1 cellular context compared by ENCODE assay signal in the genomic region with DNA sequence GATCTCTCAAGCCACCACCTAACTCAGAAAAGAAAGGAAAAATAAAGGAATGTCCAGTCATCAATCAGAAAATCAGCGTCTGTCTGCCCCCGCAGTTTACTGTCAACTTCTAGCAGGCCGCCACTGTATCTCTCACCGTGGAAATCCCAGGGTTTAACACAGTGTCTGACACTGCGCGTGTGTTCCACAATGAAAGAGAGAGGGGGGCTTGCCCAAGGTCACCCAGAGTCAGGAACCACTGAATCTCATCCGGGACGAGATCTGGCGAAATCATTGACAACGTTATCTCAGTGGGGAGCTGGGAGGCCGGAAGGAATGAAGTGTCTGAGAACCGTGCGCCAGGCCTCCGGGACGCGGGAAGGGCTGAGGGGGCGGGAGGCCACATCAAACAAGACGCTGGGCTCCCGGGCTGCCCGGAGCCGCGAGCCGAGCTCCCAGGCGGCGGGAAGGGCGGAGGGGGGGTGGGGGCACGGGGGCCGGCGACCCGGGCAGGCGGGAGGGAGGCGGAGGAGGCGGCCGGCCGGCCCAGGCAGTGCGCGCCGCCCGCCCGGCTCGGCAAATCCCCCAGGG.
A peak's percentile ranks its signal among the peaks of the same experiment; 100 is the strongest.
TF ChIP-seq lines count a peak whose summit lies in the region.

No MANE protein-coding gene starts in this region.

TF ChIP-seq in HepG2, 621 proteins besides CTCF, POLR2A, EP300 and RAD21 (continued from another document and continues in another):
- TF ChIP-seq ATAD3A (CRISPR knock-in tag; IDR thresholded peaks at IDR 0.05), result no peak
- TF ChIP-seq, protein P1, sequence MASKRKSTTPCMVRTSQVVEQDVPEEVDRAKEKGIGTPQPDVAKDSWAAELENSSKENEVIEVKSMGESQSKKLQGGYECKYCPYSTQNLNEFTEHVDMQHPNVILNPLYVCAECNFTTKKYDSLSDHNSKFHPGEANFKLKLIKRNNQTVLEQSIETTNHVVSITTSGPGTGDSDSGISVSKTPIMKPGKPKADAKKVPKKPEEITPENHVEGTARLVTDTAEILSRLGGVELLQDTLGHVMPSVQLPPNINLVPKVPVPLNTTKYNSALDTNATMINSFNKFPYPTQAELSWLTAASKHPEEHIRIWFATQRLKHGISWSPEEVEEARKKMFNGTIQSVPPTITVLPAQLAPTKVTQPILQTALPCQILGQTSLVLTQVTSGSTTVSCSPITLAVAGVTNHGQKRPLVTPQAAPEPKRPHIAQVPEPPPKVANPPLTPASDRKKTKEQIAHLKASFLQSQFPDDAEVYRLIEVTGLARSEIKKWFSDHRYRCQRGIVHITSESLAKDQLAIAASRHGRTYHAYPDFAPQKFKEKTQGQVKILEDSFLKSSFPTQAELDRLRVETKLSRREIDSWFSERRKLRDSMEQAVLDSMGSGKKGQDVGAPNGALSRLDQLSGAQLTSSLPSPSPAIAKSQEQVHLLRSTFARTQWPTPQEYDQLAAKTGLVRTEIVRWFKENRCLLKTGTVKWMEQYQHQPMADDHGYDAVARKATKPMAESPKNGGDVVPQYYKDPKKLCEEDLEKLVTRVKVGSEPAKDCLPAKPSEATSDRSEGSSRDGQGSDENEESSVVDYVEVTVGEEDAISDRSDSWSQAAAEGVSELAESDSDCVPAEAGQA (IDR thresholded peaks at IDR 0.05; ENCODE audit: low read depth), result no peak
- TF ChIP-seq, protein P1 (CRISPR knock-in tag; IDR thresholded peaks at IDR 0.05; ENCODE audit: borderline replicate concordance), result no peak
- no peak for TF ChIP-seq TCF7L2 (IDR thresholded peaks at IDR 0.05; ENCODE audit: low read depth, low read length)
- TF ChIP-seq RNF2 (conservative IDR thresholded peaks at IDR 0.05; ENCODE audit: low read depth), result 0 out of 2 replicates have a peak, but pooled peaks have one; percentile 34
- TF ChIP-seq, protein P2, sequence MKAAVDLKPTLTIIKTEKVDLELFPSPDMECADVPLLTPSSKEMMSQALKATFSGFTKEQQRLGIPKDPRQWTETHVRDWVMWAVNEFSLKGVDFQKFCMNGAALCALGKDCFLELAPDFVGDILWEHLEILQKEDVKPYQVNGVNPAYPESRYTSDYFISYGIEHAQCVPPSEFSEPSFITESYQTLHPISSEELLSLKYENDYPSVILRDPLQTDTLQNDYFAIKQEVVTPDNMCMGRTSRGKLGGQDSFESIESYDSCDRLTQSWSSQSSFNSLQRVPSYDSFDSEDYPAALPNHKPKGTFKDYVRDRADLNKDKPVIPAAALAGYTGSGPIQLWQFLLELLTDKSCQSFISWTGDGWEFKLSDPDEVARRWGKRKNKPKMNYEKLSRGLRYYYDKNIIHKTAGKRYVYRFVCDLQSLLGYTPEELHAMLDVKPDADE (CRISPR knock-in tag; IDR thresholded peaks at IDR 0.05), result no peak
- no peak for TF ChIP-seq HNRNPUL1 (IDR thresholded peaks at IDR 0.05; ENCODE audit: low read depth, low read length)
- TF ChIP-seq MTA1 (CRISPR knock-in tag; IDR thresholded peaks at IDR 0.05; ENCODE audit: borderline replicate concordance), result no peak
- TF ChIP-seq ZNF383 (CRISPR knock-in tag; IDR thresholded peaks at IDR 0.05; ENCODE audit: borderline replicate concordance), result no peak
- TF ChIP-seq, protein P3, sequence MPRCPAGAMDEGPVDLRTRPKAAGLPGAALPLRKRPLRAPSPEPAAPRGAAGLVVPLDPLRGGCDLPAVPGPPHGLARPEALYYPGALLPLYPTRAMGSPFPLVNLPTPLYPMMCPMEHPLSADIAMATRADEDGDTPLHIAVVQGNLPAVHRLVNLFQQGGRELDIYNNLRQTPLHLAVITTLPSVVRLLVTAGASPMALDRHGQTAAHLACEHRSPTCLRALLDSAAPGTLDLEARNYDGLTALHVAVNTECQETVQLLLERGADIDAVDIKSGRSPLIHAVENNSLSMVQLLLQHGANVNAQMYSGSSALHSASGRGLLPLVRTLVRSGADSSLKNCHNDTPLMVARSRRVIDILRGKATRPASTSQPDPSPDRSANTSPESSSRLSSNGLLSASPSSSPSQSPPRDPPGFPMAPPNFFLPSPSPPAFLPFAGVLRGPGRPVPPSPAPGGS (CRISPR knock-in tag; IDR thresholded peaks at IDR 0.05), result no peak
- peak; percentile 67 for TF ChIP-seq NCOA2 (CRISPR knock-in tag; IDR thresholded peaks at IDR 0.05)
- no peak for TF ChIP-seq ZKSCAN5 (CRISPR knock-in tag; IDR thresholded peaks at IDR 0.05)
- peak; percentile 37; the same call in 1 of the 2 replicates for TF ChIP-seq CBFB (CRISPR knock-in tag; IDR thresholded peaks at IDR 0.05)
- TF ChIP-seq TBX2 (CRISPR knock-in tag; IDR thresholded peaks at IDR 0.05; ENCODE audit: borderline replicate concordance), result 0 out of 2 replicates have a peak, but pooled peaks have one; percentile 14
- no peak for TF ChIP-seq MEIS1 (CRISPR knock-in tag; IDR thresholded peaks at IDR 0.05; ENCODE audit: borderline replicate concordance)
- 0 out of 2 replicates have a peak, but pooled peaks have one; percentile 30 for TF ChIP-seq SMYD3 (CRISPR knock-in tag; IDR thresholded peaks at IDR 0.05)
- TF ChIP-seq IKZF1 (IDR thresholded peaks at IDR 0.05), result no peak
- no peak for TF ChIP-seq ZNF333 (CRISPR knock-in tag; IDR thresholded peaks at IDR 0.05; ENCODE audit: borderline replicate concordance)
- TF ChIP-seq PCBP2 (optimal IDR thresholded peaks at IDR 0.05; ENCODE audit: low read depth, low read length, poor library complexity, severe bottlenecking), result no peak
- no peak for TF ChIP-seq RELA (CRISPR knock-in tag; IDR thresholded peaks at IDR 0.05)
- peak; percentile 15; the same call in 1 of the 2 replicates for TF ChIP-seq CEBPB (IDR thresholded peaks at IDR 0.05; ENCODE audit: borderline replicate concordance, low read depth, low read length)
- TF ChIP-seq, protein P4, sequence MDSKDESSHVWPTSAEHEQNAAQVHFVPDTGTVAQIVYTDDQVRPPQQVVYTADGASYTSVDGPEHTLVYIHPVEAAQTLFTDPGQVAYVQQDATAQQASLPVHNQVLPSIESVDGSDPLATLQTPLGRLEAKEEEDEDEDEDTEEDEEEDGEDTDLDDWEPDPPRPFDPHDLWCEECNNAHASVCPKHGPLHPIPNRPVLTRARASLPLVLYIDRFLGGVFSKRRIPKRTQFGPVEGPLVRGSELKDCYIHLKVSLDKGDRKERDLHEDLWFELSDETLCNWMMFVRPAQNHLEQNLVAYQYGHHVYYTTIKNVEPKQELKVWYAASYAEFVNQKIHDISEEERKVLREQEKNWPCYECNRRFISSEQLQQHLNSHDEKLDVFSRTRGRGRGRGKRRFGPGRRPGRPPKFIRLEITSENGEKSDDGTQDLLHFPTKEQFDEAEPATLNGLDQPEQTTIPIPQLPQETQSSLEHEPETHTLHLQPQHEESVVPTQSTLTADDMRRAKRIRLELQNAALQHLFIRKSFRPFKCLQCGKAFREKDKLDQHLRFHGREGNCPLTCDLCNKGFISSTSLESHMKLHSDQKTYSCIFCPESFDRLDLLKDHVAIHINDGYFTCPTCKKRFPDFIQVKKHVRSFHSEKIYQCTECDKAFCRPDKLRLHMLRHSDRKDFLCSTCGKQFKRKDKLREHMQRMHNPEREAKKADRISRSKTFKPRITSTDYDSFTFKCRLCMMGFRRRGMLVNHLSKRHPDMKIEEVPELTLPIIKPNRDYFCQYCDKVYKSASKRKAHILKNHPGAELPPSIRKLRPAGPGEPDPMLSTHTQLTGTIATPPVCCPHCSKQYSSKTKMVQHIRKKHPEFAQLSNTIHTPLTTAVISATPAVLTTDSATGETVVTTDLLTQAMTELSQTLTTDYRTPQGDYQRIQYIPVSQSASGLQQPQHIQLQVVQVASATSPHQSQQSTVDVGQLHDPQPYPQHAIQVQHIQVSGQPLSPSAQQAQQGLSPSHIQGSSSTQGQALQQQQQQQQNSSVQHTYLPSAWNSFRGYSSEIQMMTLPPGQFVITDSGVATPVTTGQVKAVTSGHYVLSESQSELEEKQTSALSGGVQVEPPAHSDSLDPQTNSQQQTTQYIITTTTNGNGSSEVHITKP (CRISPR knock-in tag; IDR thresholded peaks at IDR 0.05; ENCODE audit: low read depth), result no peak
- TF ChIP-seq ZNF331 (CRISPR knock-in tag; IDR thresholded peaks at IDR 0.05), result no peak
- no peak for TF ChIP-seq ZNF720 (CRISPR knock-in tag; IDR thresholded peaks at IDR 0.05)
- 0 out of 2 replicates have a peak, but pooled peaks have one; percentile 44 for TF ChIP-seq ESRRA (CRISPR knock-in tag; IDR thresholded peaks at IDR 0.05; ENCODE audit: low read depth)
- no peak for TF ChIP-seq ZNF792 (CRISPR knock-in tag; IDR thresholded peaks at IDR 0.05)
- TF ChIP-seq HIVEP1 (CRISPR knock-in tag; IDR thresholded peaks at IDR 0.05), result peak; percentile 80
- no peak for TF ChIP-seq GABPA (IDR thresholded peaks at IDR 0.05; ENCODE audit: low read depth, low read length)
- TF ChIP-seq GABPA (CRISPR knock-in tag; IDR thresholded peaks at IDR 0.05; ENCODE audit: low read depth), result peak; percentile 54; the same call in 1 of the 2 replicates
- no peak for TF ChIP-seq ISL2 (CRISPR knock-in tag; IDR thresholded peaks at IDR 0.05)
- TF ChIP-seq ZZZ3 (CRISPR knock-in tag; IDR thresholded peaks at IDR 0.05; ENCODE audit: borderline replicate concordance), result no peak
- TF ChIP-seq SOX13 (IDR thresholded peaks at IDR 0.05), result no peak
- TF ChIP-seq SOX13 (CRISPR knock-in tag; conservative IDR thresholded peaks at IDR 0.05 in 1 of 2, IDR thresholded peaks at IDR 0.05 in 1 of 2), result peak in 1 of 2 experiments; percentile 60; a peak in 1 of 4 replicates
- no peak for TF ChIP-seq ATM (IDR thresholded peaks at IDR 0.05; ENCODE audit: borderline replicate concordance)
- TF ChIP-seq ZBTB7A (CRISPR knock-in tag; IDR thresholded peaks at IDR 0.05), result peak; percentile 30; the same call in 1 of the 2 replicates
- no peak for TF ChIP-seq ZNF510 (CRISPR knock-in tag; IDR thresholded peaks at IDR 0.05; ENCODE audit: low read depth)
- peak; percentile 33; the same call in 1 of the 2 replicates for TF ChIP-seq GABPB1 (CRISPR knock-in tag; IDR thresholded peaks at IDR 0.05)
- TF ChIP-seq ZNF3 (CRISPR knock-in tag; IDR thresholded peaks at IDR 0.05), result peak; percentile 26; the same call in 1 of the 2 replicates
- no peak for TF ChIP-seq ZNF326 (CRISPR knock-in tag; IDR thresholded peaks at IDR 0.05; ENCODE audit: borderline replicate concordance)
- TF ChIP-seq, protein P5, sequence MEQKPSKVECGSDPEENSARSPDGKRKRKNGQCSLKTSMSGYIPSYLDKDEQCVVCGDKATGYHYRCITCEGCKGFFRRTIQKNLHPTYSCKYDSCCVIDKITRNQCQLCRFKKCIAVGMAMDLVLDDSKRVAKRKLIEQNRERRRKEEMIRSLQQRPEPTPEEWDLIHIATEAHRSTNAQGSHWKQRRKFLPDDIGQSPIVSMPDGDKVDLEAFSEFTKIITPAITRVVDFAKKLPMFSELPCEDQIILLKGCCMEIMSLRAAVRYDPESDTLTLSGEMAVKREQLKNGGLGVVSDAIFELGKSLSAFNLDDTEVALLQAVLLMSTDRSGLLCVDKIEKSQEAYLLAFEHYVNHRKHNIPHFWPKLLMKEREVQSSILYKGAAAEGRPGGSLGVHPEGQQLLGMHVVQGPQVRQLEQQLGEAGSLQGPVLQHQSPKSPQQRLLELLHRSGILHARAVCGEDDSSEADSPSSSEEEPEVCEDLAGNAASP (CRISPR knock-in tag; IDR thresholded peaks at IDR 0.05; ENCODE audit: borderline replicate concordance), result no peak
- TF ChIP-seq, protein P6, sequence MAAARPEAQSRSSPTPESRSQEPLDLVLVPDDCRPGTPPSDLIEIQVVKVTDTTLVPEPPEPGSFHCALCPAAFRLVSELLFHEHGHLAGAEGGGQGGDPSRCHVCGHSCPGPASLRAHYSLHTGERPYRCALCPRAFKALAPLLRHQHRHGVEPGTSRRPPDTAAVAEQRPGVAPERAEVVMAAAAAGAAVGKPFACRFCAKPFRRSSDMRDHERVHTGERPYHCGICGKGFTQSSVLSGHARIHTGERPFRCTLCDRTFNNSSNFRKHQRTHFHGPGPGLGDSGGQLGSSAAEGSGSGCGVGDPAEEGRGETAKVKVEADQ (CRISPR knock-in tag; IDR thresholded peaks at IDR 0.05; ENCODE audit: borderline replicate concordance), result no peak
- no peak for TF ChIP-seq RFX5 (IDR thresholded peaks at IDR 0.05; ENCODE audit: low read depth, low read length)
- TF ChIP-seq FOSL2 (CRISPR knock-in tag; IDR thresholded peaks at IDR 0.05), result peak; percentile 41; the same call in 1 of the 2 replicates
- TF ChIP-seq, protein P7, sequence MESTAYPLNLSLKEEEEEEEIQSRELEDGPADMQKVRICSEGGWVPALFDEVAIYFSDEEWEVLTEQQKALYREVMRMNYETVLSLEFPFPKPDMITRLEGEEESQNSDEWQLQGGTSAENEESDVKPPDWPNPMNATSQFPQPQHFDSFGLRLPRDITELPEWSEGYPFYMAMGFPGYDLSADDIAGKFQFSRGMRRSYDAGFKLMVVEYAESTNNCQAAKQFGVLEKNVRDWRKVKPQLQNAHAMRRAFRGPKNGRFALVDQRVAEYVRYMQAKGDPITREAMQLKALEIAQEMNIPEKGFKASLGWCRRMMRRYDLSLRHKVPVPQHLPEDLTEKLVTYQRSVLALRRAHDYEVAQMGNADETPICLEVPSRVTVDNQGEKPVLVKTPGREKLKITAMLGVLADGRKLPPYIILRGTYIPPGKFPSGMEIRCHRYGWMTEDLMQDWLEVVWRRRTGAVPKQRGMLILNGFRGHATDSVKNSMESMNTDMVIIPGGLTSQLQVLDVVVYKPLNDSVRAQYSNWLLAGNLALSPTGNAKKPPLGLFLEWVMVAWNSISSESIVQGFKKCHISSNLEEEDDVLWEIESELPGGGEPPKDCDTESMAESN (CRISPR knock-in tag; conservative IDR thresholded peaks at IDR 0.05), result peak; percentile 58; the same call in 1 of the 2 replicates
- TF ChIP-seq SETDB1 (CRISPR knock-in tag; IDR thresholded peaks at IDR 0.05; ENCODE audit: borderline replicate concordance), result no peak
- TF ChIP-seq RXRA (CRISPR knock-in tag; IDR thresholded peaks at IDR 0.05), result 0 out of 2 replicates have a peak, but pooled peaks have one; percentile 51
- TF ChIP-seq ZNF724P (CRISPR knock-in tag; IDR thresholded peaks at IDR 0.05; ENCODE audit: borderline replicate concordance), result no peak
- no peak for TF ChIP-seq ZNF12 (CRISPR knock-in tag; IDR thresholded peaks at IDR 0.05)
